25 cellular contexts compared by ENCODE assay signal in genomic region chr6:124389127-124389526, GRCh38.
A peak's percentile ranks its signal among the peaks of the same experiment; 100 is the strongest.
DNase-seq lines count a peak whose midpoint lies in the region; ATAC-seq, FAIRE-seq and TF ChIP-seq lines count a peak whose summit lies in the region.
"Had no signal": no experiment of that assay in that cellular context is flagged by ENCODE, and none has a peak within 500 bp of the region (broad histone marks: within the 10 kb centered on the region; RNA-seq: fewer than 3 reads in every experiment).

No MANE protein-coding gene starts in this region.

- ATAC-seq in activated T-cell treated with anti-CD3 and anti-CD28 coated beads, Interleukin-2, amount 50 U/mL, for 4 hours, result no peak
- ATAC-seq: activated CD4-positive, CD25-positive, alpha-beta regulatory T cell treated with anti-CD3 and anti-CD28 coated beads, Interleukin-2, amount 50 U/mL, for 24 hours; activated CD8-positive, alpha-beta T cell treated with anti-CD3 and anti-CD28 coated beads, Interleukin-2, amount 10 ng/mL, durations not matched to agents 7 days and 5 days had no signal

- no peak overlapping the region for H3K23ac ChIP-seq in H1 (ENCODE audit: insufficient read length)

- no peak overlapping the region for H3K18ac ChIP-seq in H1 (ENCODE audit: extremely low read depth, low read length)

- H2AFZ ChIP-seq in H1 (ENCODE audit: low read length), result no peak overlapping the region

- H3K79me1 ChIP-seq in H1 (ENCODE audit: low read depth, low read length), result no peaks in the 10 kb centered on the region

- no peak overlapping the region for H3K27ac ChIP-seq in 22Rv1
- H3K27ac ChIP-seq in A673 (ENCODE audit: low read depth, low read length, poor library complexity, severe bottlenecking), result no peak overlapping the region
- no peak overlapping the region for H3K27ac ChIP-seq in H1 (ENCODE audit: low read depth, low read length)
- H3K27ac ChIP-seq in tibial artery, result no peak overlapping the region
- H3K27ac ChIP-seq: cardiac muscle cell, spleen had no signal

- no TSS peak for BruUV-seq in A673 (replicated peaks; lab: Mats Ljungman, UMichigan)

- peaks cover 3% of the 10 kb centered on the region for H3K9me3 Mint-ChIP-seq in activated T-cell treated with anti-CD3 and anti-CD28 coated beads, Interleukin-2, amount 50 U/mL, for 4 hours

- TF ChIP-seq POLR2A in H1 (IDR thresholded peaks at IDR 0.05; ENCODE audit: control extremely low read depth in 1 of 2, low read depth in 2 of 2, low read length in 2 of 2), result no peak

- intact Hi-C loops in A673 (cut with micrococcal nuclease; ENCODE audit: unreplicated experiment) (loop anchor here (10.0 kb wide), 1 partner anchor 584 kb away; the partner anchor contains the start of gene NKAIN2), tibial artery (cut with DNase I; ENCODE audit: low total_unique reads) (no loop called here)

- H4K8ac ChIP-seq in H1 (ENCODE audit: extremely low read depth, insufficient read depth, low read length), result no peak overlapping the region

- H3K27me3 Mint-ChIP-seq in activated T-cell treated with anti-CD3 and anti-CD28 coated beads, Interleukin-2, amount 50 U/mL, for 4 hours (ENCODE audit: low read depth), result no peaks in the 10 kb centered on the region
- H3K27me3 Mint-ChIP-seq: activated T-cell treated with anti-CD3 and anti-CD28 coated beads, Interleukin-2, amount 50 U/mL, for 24 hours; naive B cell had no signal

- FAIRE-seq in H1 (lab: Jason Lieb, UNC), result no peak
- FAIRE-seq: GM12891 had no signal

- H4K91ac ChIP-seq in H1 (replicated peaks; ENCODE audit: insufficient read length, low read length), result no peak overlapping the region

- H3K79me2 ChIP-seq in H1 (ENCODE audit: control insufficient read depth in 1 of 2, insufficient read depth in 2 of 2, low read length in 2 of 2), result no peaks in the 10 kb centered on the region

- H2AK5ac ChIP-seq in H1 (ENCODE audit: low read depth, low read length), result no peak overlapping the region

- H3K4me2 ChIP-seq in H1 (ENCODE audit: insufficient read depth in 1 of 2, low read depth in 2 of 2, low read length in 2 of 2), result no peak overlapping the region

- no peaks in the 10 kb centered on the region for H4K20me1 ChIP-seq in H1 (replicated peaks in 1 of 2; ENCODE audit: control insufficient read depth in 1 of 2, insufficient read depth in 2 of 2, low read length in 2 of 2)

- CTCF ChIA-PET in A673 (lab: Charles Lee), result interaction anchor here (1.0 kb wide), 1 partner anchor 587 kb away, joined by 4 read pairs; no protein-coding TSS in a partner anchor
- CTCF ChIA-PET in H1 (lab: Charles Lee; ENCODE audit: partially characterized antibody), result interaction anchor here (0.7 to 1.3 kb wide), 6 partner anchors 11 to 587 kb away, joined by 3 to 5 read pairs (median 3); no protein-coding TSS in a partner anchor

- H3K14ac ChIP-seq in H1 (ENCODE audit: insufficient read length), result no peak overlapping the region

- no peak for TF ChIP-seq EP300 in H1 (IDR thresholded peaks at IDR 0.05; ENCODE audit: borderline replicate concordance in 1 of 2, low read depth in 2 of 2, low read length in 2 of 2)

- DNase-seq in A673 (ENCODE audit: low spot score), result peak; percentile 35
- DNase-seq in NCI-H1436 treated with DMSO at 0.1 percent for 48 hours (lab: John Stamatoyannopoulos, UW), result peak; percentile 26
- no peak for DNase-seq in H1 (ENCODE audit: low read depth in 1 of 2, low spot score in 2 of 2)
- DNase-seq in tibial artery, result no peak
- no peak for DNase-seq in GM10266 (ENCODE audit: extremely low spot score)
- DNase-seq in activated T-cell treated with anti-CD3 and anti-CD28 coated beads, Interleukin-2, amount 50 U/mL, for 4 hours, result no peak
- DNase-seq: activated CD8-positive, alpha-beta T cell treated with anti-CD3 and anti-CD28 coated beads, Interleukin-2, amount 10 ng/mL, durations not matched to agents 7 days and 5 days; activated naive CD4-positive, alpha-beta T cell treated with anti-CD3 and anti-CD28 coated beads for 36 hours; activated T-cell treated with anti-CD3 and anti-CD28 coated beads, Interleukin-2, amount 50 U/mL, for 24 hours; AML-193; dermis blood vessel endothelial cell; DND-41; head of caudate nucleus; naive B cell; NCI-H1694 treated with DMSO at 0.1 percent for 48 hours; NCI-H510A; retina; spleen; stimulated activated CD4-positive, alpha-beta T cell treated with anti-CD3 and anti-CD28 coated beads, Interleukin-4, amount 100 ng/mL, for 1 hour; stimulated activated naive CD4-positive, alpha-beta T cell treated with Interleukin-2 at 50 U/mL for 16 hours; T1000 had no signal

- H3K27me3 ChIP-seq in A673 (replicated peaks; ENCODE audit: insufficient read depth, low read depth, low read length, poor library complexity), result no peaks in the 10 kb centered on the region
- no peaks in the 10 kb centered on the region for H3K27me3 ChIP-seq in H1 (replicated peaks in 1 of 4; ENCODE audit: control insufficient read depth in 3 of 4, extremely low read depth in 1 of 4, insufficient read depth in 3 of 4, low read length in 3 of 4)
- no peaks in the 10 kb centered on the region for H3K27me3 ChIP-seq in tibial artery
- H3K27me3 ChIP-seq: cardiac muscle cell, spleen had no signal

- no peak overlapping the region for H2BK20ac ChIP-seq in H1 (ENCODE audit: low read length)

- no peak overlapping the region for H3K4me3 Mint-ChIP-seq in activated T-cell treated with anti-CD3 and anti-CD28 coated beads, Interleukin-2, amount 50 U/mL, for 4 hours
- H3K4me3 Mint-ChIP-seq: activated CD8-positive, alpha-beta T cell treated with anti-CD3 and anti-CD28 coated beads, Interleukin-2, amount 10 ng/mL, durations not matched to agents 7 days and 5 days; activated naive CD4-positive, alpha-beta T cell treated with anti-CD3 and anti-CD28 coated beads for 36 hours; activated T-cell treated with anti-CD3 and anti-CD28 coated beads, Interleukin-2, amount 50 U/mL, for 24 hours; naive B cell had no signal

- H3K56ac ChIP-seq in H1 (replicated peaks; ENCODE audit: insufficient read length, low read depth, low read length), result no peak overlapping the region

- TF ChIP-seq CTCF in 22Rv1 (IDR thresholded peaks at IDR 0.05), result peak; percentile 29
- peak; percentile 43 for TF ChIP-seq CTCF in A673 (conservative IDR thresholded peaks at IDR 0.05; ENCODE audit: low read depth, low read length)
- peak in 1 of 3 experiments; percentile 16; a peak in 1 of 4 replicates for TF ChIP-seq CTCF in H1 (IDR thresholded peaks at IDR 0.05; ENCODE audit: control extremely low read depth in 1 of 3, insufficient read depth in 1 of 3, low read depth in 1 of 3, low read length in 3 of 3)
- TF ChIP-seq CTCF in tibial artery (IDR thresholded peaks at IDR 0.05), result no peak
- no peak for TF ChIP-seq CTCF in GM10266 (IDR thresholded peaks at IDR 0.05; ENCODE audit: control insufficient read depth, insufficient read depth, low read depth, missing control alignments)

- H3K4me1 Mint-ChIP-seq in activated T-cell treated with anti-CD3 and anti-CD28 coated beads, Interleukin-2, amount 50 U/mL, for 4 hours (ENCODE audit: low read depth), result no peaks in the 10 kb centered on the region
- H3K4me1 Mint-ChIP-seq: naive B cell had no signal

- H2BK15ac ChIP-seq in H1 (ENCODE audit: low read length), result no peak overlapping the region

- H3K23me2 ChIP-seq in H1 (ENCODE audit: low read depth, low read length), result no peaks in the 10 kb centered on the region

- H3K9ac ChIP-seq in H1 (replicated peaks in 1 of 4; ENCODE audit: extremely low read depth in 1 of 4, low read depth in 3 of 4, low read length in 3 of 4), result no peak overlapping the region

- H3K9me3 ChIP-seq in A673 (ENCODE audit: low read depth, low read length, poor library complexity, severe bottlenecking) (no peaks in the 10 kb centered on the region), H1 (ENCODE audit: insufficient read depth in 2 of 2, low read depth in 1 of 2, low read length in 1 of 2) (no peaks in the 10 kb centered on the region), tibial artery (peaks cover 0 to 3% (median 0%) of the 10 kb centered on the region in 3 donors)

- no peaks in the 10 kb centered on the region for H3K36me3 ChIP-seq in A673 (ENCODE audit: insufficient read depth, low read length, poor library complexity, severe bottlenecking)
- H3K36me3 ChIP-seq in H1 (ENCODE audit: control insufficient read depth in 2 of 4, insufficient read depth in 4 of 4, low read length in 3 of 4), result no peaks in the 10 kb centered on the region
- H3K36me3 ChIP-seq in tibial artery, result no peaks in the 10 kb centered on the region
- H3K36me3 ChIP-seq: cardiac muscle cell, spleen had no signal

- H2BK12ac ChIP-seq in H1 (ENCODE audit: low read depth, low read length), result no peak overlapping the region

- H3K36me3 Mint-ChIP-seq in activated T-cell treated with anti-CD3 and anti-CD28 coated beads, Interleukin-2, amount 50 U/mL, for 4 hours (ENCODE audit: insufficient read depth), result no peaks in the 10 kb centered on the region
- H3K36me3 Mint-ChIP-seq: naive B cell had no signal

- H4K5ac ChIP-seq in H1 (ENCODE audit: insufficient read length, low read depth, low read length), result no peak overlapping the region

- no peak overlapping the region for H2BK120ac ChIP-seq in H1 (replicated peaks; ENCODE audit: low read depth, low read length)

- no peaks in the 10 kb centered on the region for H3K4me1 ChIP-seq in A673 (ENCODE audit: insufficient read depth, low read length, poor library complexity, severe bottlenecking)
- peaks cover 0 to 2% (median 0%) of the 10 kb centered on the region in 4 experiments; a peak in 1 of 7 replicates for H3K4me1 ChIP-seq in H1 (replicated peaks in 1 of 4; ENCODE audit: control insufficient read depth in 3 of 4, insufficient read depth in 4 of 4, low read length in 3 of 4)
- H3K4me1 ChIP-seq in tibial artery, result no peaks in the 10 kb centered on the region
- H3K4me1 ChIP-seq: spleen had no signal

- H3K4me3 ChIP-seq in A673 (ENCODE audit: low read depth, low read length, poor library complexity, severe bottlenecking) (no peak overlapping the region), H1 (ENCODE audit: extremely low read depth in 1 of 4, insufficient read depth in 2 of 4, low read depth in 3 of 4, low read length in 4 of 4) (no peak overlapping the region), tibial artery (no peak overlapping the region)
- H3K4me3 ChIP-seq: cardiac muscle cell, spleen had no signal

- H3K4ac ChIP-seq in H1 (replicated peaks; ENCODE audit: insufficient read length, low read depth, low read length), result no peak overlapping the region

- no peak overlapping the region for H2BK5ac ChIP-seq in H1 (ENCODE audit: low read depth, low read length)

- POLR2A ChIA-PET in A673 (lab: Charles Lee; ENCODE audit: low non-redundant PET), result no interaction called here
- POLR2A ChIA-PET in H1 (lab: Charles Lee; ENCODE audit: partially characterized antibody), result no interaction called here

- peak; percentile 66 to 69 for TF ChIP-seq RAD21 in H1 (IDR thresholded peaks at IDR 0.05 in 1 of 2, conservative IDR thresholded peaks at IDR 0.05 in 1 of 2; ENCODE audit: low read depth in 2 of 2, low read length in 2 of 2)

Comparison
In these comparisons a context has a peak if more than half of its experiments do, and no peak if none do; other contexts are left out.
1. CTCF ChIP-seq: peak in 22Rv1 (single experiment) and A673 (single experiment); none in tibial artery (0 of 2) and GM10266 (single experiment).
2. DNase-seq: peak in A673 (single experiment) and NCI-H1436 treated with DMSO at 0.1 percent for 48 hours (single experiment); none in H1 (0 of 2), tibial artery (0 of 2), GM10266 (single experiment) and activated T-cell treated with anti-CD3 and anti-CD28 coated beads, Interleukin-2, amount 50 U/mL, for 4 hours (single experiment).